ENCODE assay signal across 14 cellular contexts in the genomic region with DNA sequence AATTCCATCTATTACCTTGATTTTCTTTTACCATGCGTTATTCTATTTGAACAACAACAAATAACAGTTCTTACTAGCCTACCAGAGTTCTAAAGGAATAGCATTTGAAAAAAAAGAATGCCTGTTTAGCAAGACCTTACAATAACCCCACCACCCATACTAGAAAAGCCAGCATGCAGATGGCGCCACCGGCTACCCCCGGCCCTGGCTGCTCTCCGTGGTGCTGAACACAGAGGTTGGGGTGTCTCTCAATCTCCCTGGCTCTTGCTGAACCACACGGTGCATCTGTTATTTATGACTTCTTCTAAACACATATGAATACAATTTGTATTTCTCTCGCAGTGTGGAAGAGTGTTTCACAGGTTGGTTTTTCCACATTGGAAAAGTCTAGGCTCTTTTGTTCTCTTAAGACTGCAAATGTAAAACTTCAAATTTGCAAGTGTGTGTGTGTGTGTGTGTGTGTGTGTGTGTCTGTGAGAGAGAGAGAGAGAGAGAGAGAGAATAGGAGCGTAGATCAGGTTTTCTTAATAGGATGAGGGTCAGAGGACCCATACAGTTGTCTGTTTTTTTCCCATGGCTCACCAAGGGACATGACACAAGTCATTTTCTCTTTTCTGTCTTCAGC. TPM values are rescaled to one million over a fixed set of nuclear protein-coding genes. Genes with fewer than 3 reads are reported as not detected.
DNase-seq lines count a peak whose midpoint lies in the region; ATAC-seq and TF ChIP-seq lines count a peak whose summit lies in the region.
"Had no signal": no experiment of that assay in that cellular context is flagged by ENCODE, and none has a peak within 500 bp of the region (broad histone marks: within the 10 kb centered on the region; RNA-seq: fewer than 3 reads in every experiment).

No MANE protein-coding gene starts in this region.

- no peak overlapping the region for H3K9ac ChIP-seq in neural progenitor cell

- no peaks in the 10 kb centered on the region for H3K9me3 ChIP-seq in neural progenitor cell (ENCODE audit: low read depth)
- H3K9me3 ChIP-seq: tibial nerve had no signal

- H3K4me3 ChIP-seq in LNCaP clone FGC (ENCODE audit: low read depth, low read length), result no peak overlapping the region
- no peak overlapping the region for H3K4me3 ChIP-seq in neural progenitor cell
- H3K4me3 ChIP-seq: tibial nerve had no signal

- H3K27me3 Mint-ChIP-seq in activated CD4-positive, alpha-beta T cell treated with anti-CD3 and anti-CD28 coated beads, Interleukin-2, amount 10 ng/mL, durations not matched to agents 24 days and 14 days, result no peaks in the 10 kb centered on the region
- H3K27me3 Mint-ChIP-seq in neural progenitor cell (ENCODE audit: insufficient read depth, low read depth), result peaks cover 2% of the 10 kb centered on the region

- intact Hi-C loops in activated CD4-positive, alpha-beta T cell treated with anti-CD3 and anti-CD28 coated beads, Interleukin-2, amount 10 ng/mL, durations not matched to agents 24 days and 14 days (cut with micrococcal nuclease), result no loop called here

- peaks cover 21% of the 10 kb centered on the region for H4K20me1 ChIP-seq in neural progenitor cell (ENCODE audit: low read depth)

- no peaks in the 10 kb centered on the region for H3K36me3 ChIP-seq in neural progenitor cell
- H3K36me3 ChIP-seq: tibial nerve had no signal

- ATAC-seq in GM21526 (IDR thresholded peaks at IDR 0.05; ENCODE audit: low FRiP score, unreplicated experiment), result no peak
- ATAC-seq: foreskin keratinocyte had no signal

- no peak overlapping the region for H3K4me3 Mint-ChIP-seq in activated CD4-positive, alpha-beta T cell treated with anti-CD3 and anti-CD28 coated beads, Interleukin-2, amount 10 ng/mL, durations not matched to agents 24 days and 14 days
- H3K4me3 Mint-ChIP-seq in neural progenitor cell, result no peak overlapping the region

- H3K4me1 Mint-ChIP-seq in activated CD4-positive, alpha-beta T cell treated with anti-CD3 and anti-CD28 coated beads, Interleukin-2, amount 10 ng/mL, durations not matched to agents 24 days and 14 days, result no peaks in the 10 kb centered on the region
- no peaks in the 10 kb centered on the region for H3K4me1 Mint-ChIP-seq in neural progenitor cell

- H3F3A ChIP-seq in neural progenitor cell (ENCODE audit: low read depth), result no peaks in the 10 kb centered on the region

- no peaks in the 10 kb centered on the region for H3K79me2 ChIP-seq in neural progenitor cell (ENCODE audit: low read depth)

- peak; percentile 36 for TF ChIP-seq CTCF in LNCaP clone FGC (IDR thresholded peaks at IDR 0.05; ENCODE audit: control insufficient read depth, extremely low read depth, insufficient read depth)
- peak; percentile 59 for TF ChIP-seq CTCF in neural progenitor cell (IDR thresholded peaks at IDR 0.05)

- no peaks in the 10 kb centered on the region for H3K27me3 ChIP-seq in neural progenitor cell
- H3K27me3 ChIP-seq: foreskin keratinocyte, tibial nerve had no signal

- no peaks in the 10 kb centered on the region for H3K4me1 ChIP-seq in neural progenitor cell
- H3K4me1 ChIP-seq: foreskin keratinocyte had no signal

- no peak overlapping the region for H3K27ac ChIP-seq in neural progenitor cell
- H3K27ac ChIP-seq: foreskin keratinocyte, tibial nerve had no signal

- H3K36me3 Mint-ChIP-seq in activated CD4-positive, alpha-beta T cell treated with anti-CD3 and anti-CD28 coated beads, Interleukin-2, amount 10 ng/mL, durations not matched to agents 24 days and 14 days (ENCODE audit: low read depth), result no peaks in the 10 kb centered on the region
- H3K36me3 Mint-ChIP-seq in neural progenitor cell, result no peaks in the 10 kb centered on the region

- DNase-seq in activated CD4-positive, alpha-beta T cell treated with anti-CD3 and anti-CD28 coated beads, Interleukin-2, amount 10 ng/mL, durations not matched to agents 24 days and 14 days, result peak; percentile 73
- DNase-seq in activated CD4-positive, alpha-beta T cell treated with anti-CD3 and anti-CD28 coated beads for 1 hour, result no peak
- no peak for DNase-seq in LNCaP clone FGC (ENCODE audit: low read depth)
- DNase-seq in astrocyte of the hippocampus (ENCODE audit: low read depth, low spot score), result peak; percentile 32
- DNase-seq in neural progenitor cell (ENCODE audit: low spot score), result peak; percentile 89
- no peak for DNase-seq in H4 (ENCODE audit: low spot score)
- DNase-seq in DMS114 treated with DMSO at 0.1 percent for 48 hours (lab: John Stamatoyannopoulos, UW; ENCODE audit: unreplicated experiment), result no peak
- DNase-seq: activated effector memory CD4-positive, alpha-beta T cell treated with Interleukin-2 at 50 U/mL for 16 hours; foreskin keratinocyte; IMR-90; mammary epithelial cell; NCI-H748 treated with DMSO at 0.1 percent for 48 hours had no signal

- H2AFZ ChIP-seq in neural progenitor cell (replicated peaks), result no peak overlapping the region

- H3K27ac Mint-ChIP-seq in activated CD4-positive, alpha-beta T cell treated with anti-CD3 and anti-CD28 coated beads, Interleukin-2, amount 10 ng/mL, durations not matched to agents 24 days and 14 days, result no peak overlapping the region
- H3K27ac Mint-ChIP-seq in neural progenitor cell, result no peak overlapping the region

- H3K9me3 Mint-ChIP-seq in activated CD4-positive, alpha-beta T cell treated with anti-CD3 and anti-CD28 coated beads, Interleukin-2, amount 10 ng/mL, durations not matched to agents 24 days and 14 days, result no peaks in the 10 kb centered on the region
- H3K9me3 Mint-ChIP-seq in neural progenitor cell, result no peaks in the 10 kb centered on the region

- no peak overlapping the region for H3K4me2 ChIP-seq in neural progenitor cell

RNA-seq across cellular contexts. Expression of gene GRIK3, which starts 13.6 kb away (rescaled TPM):
- not detected in 2 replicates for total RNA-seq in activated CD4-positive, alpha-beta T cell treated with anti-CD3 and anti-CD28 coated beads, Interleukin-2, amount 10 ng/mL, durations not matched to agents 24 days and 14 days
- 1.7 and 3.0 TPM in 2 replicates for total RNA-seq in neural progenitor cell (ENCODE audit: low replicate concordance)
- not detected in 2 replicates for total RNA-seq in H4 (2014; rRNA removed; shearing (Covaris generic))
- total RNA-seq: foreskin keratinocyte, IMR-90, mammary epithelial cell had no signal

Comparison
In these comparisons a context has a peak if more than half of its experiments do, and no peak if none do; other contexts are left out.
1. DNase-seq: peak in activated CD4-positive, alpha-beta T cell treated with anti-CD3 and anti-CD28 coated beads, Interleukin-2, amount 10 ng/mL, durations not matched to agents 24 days and 14 days (single experiment), astrocyte of the hippocampus (single experiment) and neural progenitor cell (single experiment); none in activated CD4-positive, alpha-beta T cell treated with anti-CD3 and anti-CD28 coated beads for 1 hour (single experiment), LNCaP clone FGC (single experiment), H4 (single experiment) and DMS114 treated with DMSO at 0.1 percent for 48 hours (single experiment).